ENCODE assay signal across 8 cellular contexts in genomic region chr1:114346480-114347029, GRCh38.
DNase-seq lines count a peak whose midpoint lies in the region; ATAC-seq and TF ChIP-seq lines count a peak whose summit lies in the region.

No MANE protein-coding gene starts in this region.

- intact Hi-C loops in cardiac septum (cut with DNase I), result loop anchor here (2.0 to 10.0 kb wide), 5 partner anchors 81 to 328 kb away; partner anchors contain the start of genes BCAS2, DENND2C and TRIM33
- intact Hi-C loops in tibial artery (cut with DNase I; ENCODE audit: low total_unique reads), result loop anchor here (1.0 to 2.0 kb wide), 2 partner anchors 82 to 166 kb away; no protein-coding TSS in a partner anchor

- H3K27ac ChIP-seq in parathyroid adenoma (peak overlapping the region; percentile 41), tibial artery (peak overlapping the region; percentile 92 to 94)

- peak overlapping the region; percentile 75 for H3K4me3 ChIP-seq in adipocyte (ENCODE audit: low read length)
- H3K4me3 ChIP-seq in parathyroid adenoma (ENCODE audit: low read depth, low read length), result peak overlapping the region; percentile 57
- H3K4me3 ChIP-seq in tibial artery, result peak overlapping the region; percentile 50 to 64

- peak overlapping the region; percentile 87 for H2AFZ ChIP-seq in parathyroid adenoma

- peaks cover 10% of the 10 kb centered on the region for H3K4me1 ChIP-seq in adipocyte (ENCODE audit: control insufficient read depth, insufficient read depth, low read length)
- no peaks in the 10 kb centered on the region for H3K4me1 ChIP-seq in parathyroid adenoma
- H3K4me1 ChIP-seq in tibial artery, result peaks cover 0 to 11% (median 8%) of the 10 kb centered on the region in 4 donors

- H3K79me2 ChIP-seq in parathyroid adenoma, result no peaks in the 10 kb centered on the region

- peak; percentile 36 for DNase-seq in NCI-H1417 treated with DMSO at 0.1 percent for 48 hours (lab: John Stamatoyannopoulos, UW)
- DNase-seq in SW 1271 (lab: John Stamatoyannopoulos, UW), result peak; percentile 60 to 75
- DNase-seq in adipocyte (ENCODE audit: low read depth), result peak; percentile 99
- peak; percentile 97 for DNase-seq in cardiac septum (ENCODE audit: low spot score)
- DNase-seq in tibial artery, result peak; percentile 94 to 97

- peak overlapping the region; percentile 61 for H3K9ac ChIP-seq in adipocyte (ENCODE audit: low read length)
- H3K9ac ChIP-seq in parathyroid adenoma, result no peak overlapping the region

- peak; percentile 100 for TF ChIP-seq CTCF in GM12873 (IDR thresholded peaks at IDR 0.05; ENCODE audit: insufficient read depth, low read depth, low read length, missing control alignments)
- peak; percentile 99 for TF ChIP-seq CTCF in parathyroid adenoma (IDR thresholded peaks at IDR 0.05)
- TF ChIP-seq CTCF in tibial artery (IDR thresholded peaks at IDR 0.05), result peak; percentile 100

- H3K9me3 ChIP-seq in adipocyte (ENCODE audit: control insufficient read depth, low read length), result no peaks in the 10 kb centered on the region
- no peaks in the 10 kb centered on the region for H3K9me3 ChIP-seq in parathyroid adenoma (ENCODE audit: control insufficient read depth, low read length)
- no peaks in the 10 kb centered on the region for H3K9me3 ChIP-seq in tibial artery

- H3K27me3 ChIP-seq in adipocyte (replicated peaks; ENCODE audit: control insufficient read depth, insufficient read depth, low read length) (peaks cover 15% of the 10 kb centered on the region), parathyroid adenoma (ENCODE audit: control insufficient read depth, insufficient read depth, low read length) (no peaks in the 10 kb centered on the region), tibial artery (no peaks in the 10 kb centered on the region)

- ATAC-seq in HG02840 (IDR thresholded peaks at IDR 0.05; ENCODE audit: low FRiP score, unreplicated experiment), result peak; percentile 97

- H3K36me3 ChIP-seq in adipocyte (ENCODE audit: control insufficient read depth, insufficient read depth, low read length, severe bottlenecking) (no peaks in the 10 kb centered on the region), parathyroid adenoma (ENCODE audit: control insufficient read depth, insufficient read depth, low read length) (no peaks in the 10 kb centered on the region), tibial artery (no peaks in the 10 kb centered on the region)

- H3K4me2 ChIP-seq in parathyroid adenoma (ENCODE audit: low read length), result peak overlapping the region; percentile 71

Comparison
In these comparisons a context has a peak if more than half of its experiments do, and no peak if none do; other contexts are left out.
1. Peak in every context shown above with its lines: DNase-seq, ATAC-seq, H3K4me3 ChIP-seq and H3K27ac ChIP-seq.
2. DNase-seq: peak in every context shown above with its lines; median percentile 99 in adipocyte; 97 in cardiac septum; 96 in tibial artery; 68 in SW 1271; 36 in NCI-H1417 treated with DMSO at 0.1 percent for 48 hours.